Comparison of ENCODE assay signal across 21 cellular contexts in the genomic region with DNA sequence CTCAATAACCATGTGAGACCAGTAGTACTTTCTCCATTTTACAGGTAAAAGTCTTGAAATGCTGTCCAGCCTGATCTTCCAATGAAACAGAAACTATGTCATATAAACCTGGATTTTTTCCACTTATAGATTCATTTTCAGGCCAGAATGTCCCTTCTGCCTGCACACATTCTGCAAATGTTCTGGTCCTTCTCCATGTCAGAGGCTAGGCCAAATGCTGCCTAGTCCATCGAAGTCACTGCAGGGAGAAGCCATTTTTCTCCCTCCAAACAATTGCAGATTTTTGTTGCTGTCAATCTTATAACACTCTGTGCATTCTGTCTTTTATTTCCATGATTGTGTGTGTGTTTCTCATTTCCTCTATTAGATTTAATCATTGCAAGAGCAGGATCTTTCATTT. TPM values are rescaled to one million over a fixed set of nuclear protein-coding genes. Genes with fewer than 3 reads are reported as not detected.
DNase-seq lines count a peak whose midpoint lies in the region; ATAC-seq and TF ChIP-seq lines count a peak whose summit lies in the region.
"Had no signal": no experiment of that assay in that cellular context is flagged by ENCODE, and none has a peak within 500 bp of the region (broad histone marks: within the 10 kb centered on the region; RNA-seq: fewer than 3 reads in every experiment).

No MANE protein-coding gene starts in this region.

- H3K36me3 Mint-ChIP-seq in HFFc6 (ENCODE audit: low read depth), result peaks cover 9% of the 10 kb centered on the region; the same call in 1 of the 2 replicates
- no peaks in the 10 kb centered on the region for H3K36me3 Mint-ChIP-seq in type B pancreatic cell
- H3K36me3 Mint-ChIP-seq: CD8-positive, alpha-beta T cell had no signal

- no peaks in the 10 kb centered on the region for H3K9me3 ChIP-seq in body of pancreas
- H3K9me3 ChIP-seq in trophoblast cell (ENCODE audit: insufficient read depth, low read depth, low read length), result no peaks in the 10 kb centered on the region
- H3K9me3 ChIP-seq: BLaER1 treated with 17β-estradiol and CSF1 and Interleukin-3, amounts not matched to agents 10 nM and 100 nM; Caco-2 had no signal

- peaks cover 81% of the 10 kb centered on the region for H3K4me1 Mint-ChIP-seq in HFFc6 (ENCODE audit: low read depth)
- no peaks in the 10 kb centered on the region for H3K4me1 Mint-ChIP-seq in type B pancreatic cell (ENCODE audit: unreplicated experiment)
- H3K4me1 Mint-ChIP-seq: B cell had no signal

- H2BK120ac ChIP-seq in trophoblast cell (ENCODE audit: insufficient read depth, low read length, poor library complexity), result no peak overlapping the region

- H3K27me3 ChIP-seq in body of pancreas, result no peaks in the 10 kb centered on the region
- no peaks in the 10 kb centered on the region for H3K27me3 ChIP-seq in trophoblast cell (ENCODE audit: insufficient read depth, low read length)
- H3K27me3 ChIP-seq: BLaER1 treated with 17β-estradiol and CSF1 and Interleukin-3, amounts not matched to agents 10 nM and 100 nM had no signal

- no peak for DNase-seq in HFFc6
- DNase-seq in body of pancreas, result no peak
- DNase-seq in trophoblast cell, result peak; percentile 13 to 77
- DNase-seq in type B pancreatic cell (ENCODE audit: extremely low spot score, unreplicated experiment), result no peak
- no peak for DNase-seq in NCI-H1092 treated with DMSO at 0.1 percent for 48 hours (lab: John Stamatoyannopoulos, UW)
- no peak for DNase-seq in T-helper 2 cell
- no peak for DNase-seq in activated CD4-positive, alpha-beta T cell treated with anti-CD3 and anti-CD28 coated beads for 4 hours
- DNase-seq: 8988T; AML-193; Caco-2; Calu3; CD4-positive, alpha-beta T cell; CD8-positive, alpha-beta T cell; DMS79 treated with DMSO at 0.1 percent for 48 hours; GDM1 had no signal

- H3K27ac ChIP-seq in body of pancreas, result no peak overlapping the region
- H3K27ac ChIP-seq in trophoblast cell (ENCODE audit: low read depth, low read length), result no peak overlapping the region
- H3K27ac ChIP-seq: BLaER1 treated with 17β-estradiol and CSF1 and Interleukin-3, amounts not matched to agents 10 nM and 100 nM; C4-2B had no signal

- no peak overlapping the region for H3K9ac ChIP-seq in trophoblast cell (ENCODE audit: low read length)
- H3K9ac ChIP-seq: BLaER1 treated with 17β-estradiol and CSF1 and Interleukin-3, amounts not matched to agents 10 nM and 100 nM had no signal

- no peak overlapping the region for H2BK12ac ChIP-seq in trophoblast cell (ENCODE audit: low read length)

- peaks cover 0 to 5% of the 10 kb centered on the region in 2 donors for H3K36me3 ChIP-seq in body of pancreas (replicated peaks in 1 of 2; ENCODE audit: insufficient read depth in 1 of 2, low read depth in 2 of 2)
- no peaks in the 10 kb centered on the region for H3K36me3 ChIP-seq in trophoblast cell (ENCODE audit: control insufficient read depth in 1 of 2, insufficient read depth in 2 of 2, low read length in 2 of 2)
- H3K36me3 ChIP-seq: BLaER1 treated with 17β-estradiol and CSF1 and Interleukin-3, amounts not matched to agents 10 nM and 100 nM had no signal

- H3K4me3 Mint-ChIP-seq in HFFc6, result no peak overlapping the region; the same call in 1 of the 2 replicates
- H3K4me3 Mint-ChIP-seq in type B pancreatic cell, result no peak overlapping the region
- H3K4me3 Mint-ChIP-seq: B cell; CD4-positive, alpha-beta T cell; CD8-positive, alpha-beta T cell had no signal

- H3K14ac ChIP-seq in trophoblast cell (ENCODE audit: low read length), result no peak overlapping the region

- H3K4me3 ChIP-seq in body of pancreas, result no peak overlapping the region
- H3K4me3 ChIP-seq in trophoblast cell (ENCODE audit: low read depth, low read length), result no peak overlapping the region
- H3K4me3 ChIP-seq: BLaER1 treated with 17β-estradiol and CSF1 and Interleukin-3, amounts not matched to agents 10 nM and 100 nM; GM12878 had no signal

- H3K79me2 ChIP-seq in trophoblast cell (ENCODE audit: control insufficient read depth, insufficient read depth, low read length, poor library complexity), result no peaks in the 10 kb centered on the region

- H3K4me1 ChIP-seq in body of pancreas (no peaks in the 10 kb centered on the region), trophoblast cell (ENCODE audit: control insufficient read depth in 1 of 2, insufficient read depth in 2 of 2, low read length in 2 of 2) (no peaks in the 10 kb centered on the region)
- H3K4me1 ChIP-seq: BLaER1 treated with 17β-estradiol and CSF1 and Interleukin-3, amounts not matched to agents 10 nM and 100 nM; Caco-2 had no signal

- H3K18ac ChIP-seq in trophoblast cell (ENCODE audit: low read length), result no peak overlapping the region

- intact Hi-C loops in body of pancreas (cut with DNase I), result no loop called here

- no peak overlapping the region for H2AFZ ChIP-seq in trophoblast cell (ENCODE audit: insufficient read depth, low read length, poor library complexity)

- H3K23ac ChIP-seq in trophoblast cell (ENCODE audit: low read length), result no peak overlapping the region

- TF ChIP-seq CTCF in HFFc6 (IDR thresholded peaks at IDR 0.05), result no peak
- no peak for TF ChIP-seq CTCF in body of pancreas (IDR thresholded peaks at IDR 0.05)
- TF ChIP-seq CTCF in type B pancreatic cell (conservative IDR thresholded peaks at IDR 0.05), result no peak

- H3K27me3 Mint-ChIP-seq in HFFc6 (ENCODE audit: insufficient read depth) (no peaks in the 10 kb centered on the region; the same call in 1 of the 2 replicates), type B pancreatic cell (no peaks in the 10 kb centered on the region)
- H3K27me3 Mint-ChIP-seq: B cell had no signal

- no peak overlapping the region for H2AK5ac ChIP-seq in trophoblast cell (ENCODE audit: low read length)

- WGBS in body of pancreas, 2 donors, result 92 to 93% methylated on average over 1 of the region's 1 CpG
- no CpG with 5 or more reads among the region's 1 CpG for WGBS in trophoblast cell (ENCODE audit: extremely low coverage, insufficient coverage, insufficient read length)

- H4K91ac ChIP-seq in trophoblast cell (ENCODE audit: low read depth, low read length), result no peak overlapping the region

- no peak overlapping the region for H3K4ac ChIP-seq in trophoblast cell (ENCODE audit: low read depth, low read length)

- H3K4me2 ChIP-seq in trophoblast cell (ENCODE audit: low read length), result no peak overlapping the region
- H3K4me2 ChIP-seq: BLaER1 treated with 17β-estradiol and CSF1 and Interleukin-3, amounts not matched to agents 10 nM and 100 nM had no signal

- ATAC-seq in body of pancreas (peak; percentile 9), GM21447 (IDR thresholded peaks at IDR 0.05; ENCODE audit: unreplicated experiment) (no peak)
- ATAC-seq: CD8-positive, alpha-beta T cell; GM12878 had no signal

- H4K12ac ChIP-seq in trophoblast cell (ENCODE audit: low read depth, low read length), result no peak overlapping the region

- no peaks in the 10 kb centered on the region for H3K79me1 ChIP-seq in trophoblast cell (ENCODE audit: low read length)

- no peak overlapping the region for H4K8ac ChIP-seq in trophoblast cell (ENCODE audit: low read depth, low read length)

- H3K9me3 Mint-ChIP-seq in HFFc6, result no peaks in the 10 kb centered on the region; the same call in 1 of the 2 replicates
- H3K9me3 Mint-ChIP-seq in type B pancreatic cell, result no peaks in the 10 kb centered on the region
- H3K9me3 Mint-ChIP-seq: CD4-positive, alpha-beta T cell; CD8-positive, alpha-beta T cell had no signal

- H3K27ac Mint-ChIP-seq in HFFc6 (peak overlapping the region; percentile 53; the same call in 1 of the 2 replicates), type B pancreatic cell (peak overlapping the region; percentile 12)
- H3K27ac Mint-ChIP-seq: B cell; CD4-positive, alpha-beta T cell; CD8-positive, alpha-beta T cell had no signal

- H2BK5ac ChIP-seq in trophoblast cell (ENCODE audit: low read depth, low read length, poor library complexity), result no peak overlapping the region

- no peak for TF ChIP-seq POLR2A in body of pancreas (IDR thresholded peaks at IDR 0.05)

RNA-seq across cellular contexts. Expression of gene ALDH1A1, which starts 59.4 kb away (rescaled TPM):
- 100 to 1,000 TPM; 166 to 720 (median 656) TPM for total RNA-seq in HFFc6 (2021; fragmentation: NEBNext Ultra II Directional; extraction: Animal tissue kit (Norgen Biotek cat#: 25700))
- 100 to 1,000 TPM in 1 of 2 donors, 10 to 100 TPM in 1; 87.7 to 184 TPM for total RNA-seq in body of pancreas
- 0.25 and 0.28 TPM in 2 replicates for polyA plus RNA-seq in trophoblast cell (2013)
- total RNA-seq in type B pancreatic cell (ENCODE audit: low replicate concordance), result 242 and 417 TPM in 2 replicates
- total RNA-seq: B cell; CD8-positive, alpha-beta T cell; G401 had no signal

Comparison
In these comparisons a context has a peak if more than half of its experiments do, and no peak if none do; other contexts are left out.
1. DNase-seq: peak in trophoblast cell (2 of 2); none in HFFc6 (single experiment), body of pancreas (0 of 4), type B pancreatic cell (single experiment), NCI-H1092 treated with DMSO at 0.1 percent for 48 hours (single experiment), T-helper 2 cell (0 of 5) and activated CD4-positive, alpha-beta T cell treated with anti-CD3 and anti-CD28 coated beads for 4 hours (0 of 2).